19 cellular contexts compared by ENCODE assay signal in genomic region chr4:87426865-87427517, GRCh38.
"Had no signal": no experiment of that assay in that cellular context is flagged by ENCODE, and none has a peak within 500 bp of the region (broad histone marks: within the 10 kb centered on the region; RNA-seq: fewer than 3 reads in every experiment).

No MANE protein-coding gene starts in this region.

- ATAC-seq: gastroesophageal sphincter; left cardiac atrium; naive thymus-derived CD4-positive, alpha-beta T cell; stimulated activated memory B cell treated with anti-CD40 and anti-IgM and Interleukin-4, amounts not matched to agents 10 μg/mL and 1 μg/mL and 100 μg/mL, for 72 hours; upper lobe of right lung had no signal

- H3K27me3 ChIP-seq: esophagus squamous epithelium, gastroesophageal sphincter, ovary, right atrium auricular region, tibial artery, upper lobe of right lung, vagina had no signal

- H3K4me3 ChIP-seq: esophagus squamous epithelium, gastroesophageal sphincter, left ventricle myocardium inferior, lung, ovary, right atrium auricular region, tibial artery, upper lobe of right lung, vagina had no signal

- H3K27ac Mint-ChIP-seq: stimulated activated memory B cell treated with anti-CD40 and anti-IgM and Interleukin-4, amounts not matched to agents 10 μg/mL and 1 μg/mL and 100 μg/mL, for 72 hours; stimulated activated naive CD8-positive, alpha-beta T cell treated with anti-CD3 and anti-CD28 coated beads, Interleukin-15, Interleukin-2, amounts not matched to agents 100 ng/mL and 50 ng/mL, for 24 hours had no signal

- H3K27ac ChIP-seq: esophagus squamous epithelium, gastroesophageal sphincter, left ventricle myocardium inferior, ovary, right atrium auricular region, tibial artery, upper lobe of right lung, vagina had no signal

- H3K36me3 Mint-ChIP-seq: stimulated activated memory B cell treated with anti-CD40 and anti-IgM and Interleukin-4, amounts not matched to agents 10 μg/mL and 1 μg/mL and 100 μg/mL, for 72 hours had no signal

- DNase-seq: dermis blood vessel endothelial cell; esophagus squamous epithelium; foreskin fibroblast; glutamatergic neuron; immature natural killer cell; left cardiac atrium; left ventricle myocardium inferior; mesendoderm; naive thymus-derived CD4-positive, alpha-beta T cell; ovary; stimulated activated CD4-positive, alpha-beta T cell treated with anti-CD3 and anti-CD28 coated beads, Interleukin-4, amount 100 ng/mL, for 1 hour; tibial artery; upper lobe of right lung had no signal

- H3K36me3 ChIP-seq: esophagus squamous epithelium, gastroesophageal sphincter, left ventricle myocardium inferior, ovary, right atrium auricular region, tibial artery, upper lobe of right lung, vagina had no signal

- H3K9me3 Mint-ChIP-seq: immature natural killer cell; stimulated activated memory B cell treated with anti-CD40 and anti-IgM and Interleukin-4, amounts not matched to agents 10 μg/mL and 1 μg/mL and 100 μg/mL, for 72 hours; stimulated activated naive CD8-positive, alpha-beta T cell treated with anti-CD3 and anti-CD28 coated beads, Interleukin-15, Interleukin-2, amounts not matched to agents 100 ng/mL and 50 ng/mL, for 24 hours had no signal

- H3K4me3 Mint-ChIP-seq: immature natural killer cell; stimulated activated memory B cell treated with anti-CD40 and anti-IgM and Interleukin-4, amounts not matched to agents 10 μg/mL and 1 μg/mL and 100 μg/mL, for 72 hours; stimulated activated naive CD8-positive, alpha-beta T cell treated with anti-CD3 and anti-CD28 coated beads, Interleukin-15, Interleukin-2, amounts not matched to agents 100 ng/mL and 50 ng/mL, for 24 hours had no signal

- H3K9me3 ChIP-seq: esophagus squamous epithelium, gastroesophageal sphincter, left ventricle myocardium inferior, ovary, right atrium auricular region, tibial artery, upper lobe of right lung, vagina had no signal

- H3K27me3 Mint-ChIP-seq: naive thymus-derived CD4-positive, alpha-beta T cell; stimulated activated memory B cell treated with anti-CD40 and anti-IgM and Interleukin-4, amounts not matched to agents 10 μg/mL and 1 μg/mL and 100 μg/mL, for 72 hours; stimulated activated naive CD8-positive, alpha-beta T cell treated with anti-CD3 and anti-CD28 coated beads, Interleukin-15, Interleukin-2, amounts not matched to agents 100 ng/mL and 50 ng/mL, for 24 hours had no signal
